19 cellular contexts compared by ENCODE assay signal in the genomic region with DNA sequence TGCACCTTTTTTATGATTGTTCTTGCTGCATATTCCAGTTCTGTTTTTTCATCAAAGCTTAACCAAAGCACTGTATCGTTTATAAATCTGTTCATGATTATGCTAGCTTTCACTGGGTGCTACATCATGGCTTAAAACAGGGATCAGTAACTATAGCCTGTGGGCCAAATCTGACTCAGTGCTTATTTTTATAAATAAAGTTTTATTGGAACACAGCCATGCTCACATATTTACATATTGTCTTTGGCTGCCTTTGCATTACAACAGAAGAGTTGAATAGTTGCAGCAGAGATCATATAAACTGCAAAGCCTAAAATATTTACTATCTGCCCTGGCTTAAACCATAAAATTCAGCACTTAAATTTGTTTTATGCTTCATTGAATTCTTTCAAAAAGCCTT.
A peak's percentile ranks its signal among the peaks of the same experiment; 100 is the strongest.
DNase-seq lines count a peak whose midpoint lies in the region; ATAC-seq, FAIRE-seq and TF ChIP-seq lines count a peak whose summit lies in the region.
"Had no signal": no experiment of that assay in that cellular context is flagged by ENCODE, and none has a peak within 500 bp of the region (broad histone marks: within the 10 kb centered on the region; RNA-seq: fewer than 3 reads in every experiment).

No MANE protein-coding gene starts in this region.

- in situ Hi-C loops in GM12878 (cut with MboI): no loop called here

- H3K27ac ChIP-seq in GM12878 (ENCODE audit: control insufficient read depth, insufficient read depth) (no peak overlapping the region), layer of hippocampus (ENCODE audit: low read depth, low read length) (peak overlapping the region; percentile 95)

- no peaks in the 10 kb centered on the region for H3K36me3 ChIP-seq in GM12878 (ENCODE audit: control insufficient read depth in 2 of 2, insufficient read depth in 2 of 2, low read length in 1 of 2)

- no peak overlapping the region for H3K4me2 ChIP-seq in GM12878 (ENCODE audit: control insufficient read depth, insufficient read depth)

- no peaks in the 10 kb centered on the region for H4K20me1 ChIP-seq in GM12878 (ENCODE audit: control insufficient read depth, insufficient read depth)

- no peak for TF ChIP-seq RAD21 in GM12878 (IDR thresholded peaks at IDR 0.05; ENCODE audit: insufficient read depth, low read depth, low read length)

- BruUV-seq in GM12878 (replicated peaks; lab: Mats Ljungman, UMichigan): no TSS peak

- DNase-seq in M059J (ENCODE audit: low read depth): peak; percentile 11
- no peak for DNase-seq in GM12878 (ENCODE audit: low read depth, low spot score)
- peak; percentile 52 for DNase-seq in fibroblast of gingiva (ENCODE audit: low read depth)
- DNase-seq in HEK293T (ENCODE audit: extremely low spot score): no peak
- no peak for DNase-seq in NCI-H1092 treated with DMSO at 0.1 percent for 48 hours (lab: John Stamatoyannopoulos, UW)
- DNase-seq: C1 segment of cervical spinal cord; Calu3; CD4-positive, alpha-beta T cell; DMS79 treated with DMSO at 0.1 percent for 48 hours; EL; GOT3; H9 had no signal

- H3K79me2 ChIP-seq in GM12878 (ENCODE audit: control insufficient read depth, insufficient read depth, low read length): no peaks in the 10 kb centered on the region

- no peak for TF ChIP-seq EP300 in GM12878 (IDR thresholded peaks at IDR 0.05; ENCODE audit: borderline replicate concordance in 1 of 2, control insufficient read depth in 1 of 2, low read depth in 2 of 2, low read length in 2 of 2)

- TF ChIP-seq CTCF in GM12878 (IDR thresholded peaks at IDR 0.05 in 2 of 3, conservative IDR thresholded peaks at IDR 0.05 in 1 of 3; ENCODE audit: control insufficient read depth in 2 of 3, extremely low read depth in 1 of 3, insufficient read depth in 1 of 3, low read depth in 3 of 3, low read length in 3 of 3): no peak

- RAD21 ChIA-PET in GM12878 (lab: Charles Lee; ENCODE audit: unreplicated experiment): no interaction called here

- H2AFZ ChIP-seq in GM12878 (ENCODE audit: control insufficient read depth, low read depth, low read length): no peak overlapping the region

- POLR2A ChIA-PET in GM12878 (lab: Charles Lee): no interaction called here
- POLR2A ChIA-PET in HEK293T (lab: Yijun Ruan, JAX): no interaction called here

- no peak overlapping the region for H3K9ac ChIP-seq in GM12878 (ENCODE audit: control insufficient read depth, insufficient read depth, low read length)

- no peak overlapping the region for H3K4me3 ChIP-seq in GM12878

- no peak for ATAC-seq in GM12878
- no peak for ATAC-seq in HG03097 (IDR thresholded peaks at IDR 0.05; ENCODE audit: low FRiP score, unreplicated experiment)
- no peak for ATAC-seq in HG03439 (IDR thresholded peaks at IDR 0.05; ENCODE audit: unreplicated experiment)

- WGBS in GM12878 (ENCODE audit: insufficient coverage, insufficient replicate concordance, low lambda C conversion rate, missing lambda C conversion rate): 39% methylated on average over 1 of the region's 1 CpG

- TF ChIP-seq POLR2A in GM12878 (IDR thresholded peaks at IDR 0.05; ENCODE audit: low read depth, low read length): no peak

- H3K27me3 ChIP-seq in GM12878 (replicated peaks in 1 of 2; ENCODE audit: control insufficient read depth in 2 of 2, insufficient read depth in 2 of 2, low read length in 1 of 2) (no peaks in the 10 kb centered on the region), layer of hippocampus (ENCODE audit: control insufficient read depth, insufficient read depth, low read length) (no peaks in the 10 kb centered on the region)

- no peaks in the 10 kb centered on the region for H3K9me3 ChIP-seq in GM12878 (replicated peaks; ENCODE audit: control insufficient read depth, insufficient read depth, low read length)

- SMC1A ChIA-PET in GM12878 (lab: Charles Lee; ENCODE audit: uncharacterized antibody, unreplicated experiment): no interaction called here

- FAIRE-seq in GM12878 (lab: Jason Lieb, UNC): no peak
- FAIRE-seq: A204.1, G401.6, GM12892, HTR-8/SVneo had no signal

- CTCF ChIA-PET in GM12878 (lab: Yijun Ruan, JAX): interaction anchor here (0.6 kb wide), 1 partner anchor 36 kb away, joined by 3 read pairs; no protein-coding TSS in a partner anchor
- CTCF ChIA-PET in HEK293T (lab: Yijun Ruan, JAX): no interaction called here

- no peaks in the 10 kb centered on the region for H3K4me1 ChIP-seq in GM12878 (ENCODE audit: control insufficient read depth, insufficient read depth, low read length)

- intact Hi-C loops in GM12878 (cut with micrococcal nuclease; ENCODE audit: unreplicated experiment): loop anchor here (10.0 kb wide), 1 partner anchor 122 kb away; no protein-coding TSS in a partner anchor

TF ChIP-seq in GM12878, 131 proteins besides CTCF, POLR2A, EP300 and RAD21:
- TF ChIP-seq CHD1 (IDR thresholded peaks at IDR 0.05; ENCODE audit: low read depth, low read length): no peak
- no peak for TF ChIP-seq IKZF1 (conservative IDR thresholded peaks at IDR 0.05)
- TF ChIP-seq ZBTB40 (IDR thresholded peaks at IDR 0.05; ENCODE audit: borderline replicate concordance): peak; percentile 58; the same call in 1 of the 2 replicates
- no peak for TF ChIP-seq STAT3 (IDR thresholded peaks at IDR 0.05; ENCODE audit: low read depth, low read length)
TF ChIP-seq in GM12878: peak in this region for 1.

TF ChIP-seq in HEK293T, 16 proteins besides CTCF, POLR2A, EP300 and RAD21:
- TF ChIP-seq PKNOX1 (IDR thresholded peaks at IDR 0.05) (no peak), LEF1 (IDR thresholded peaks at IDR 0.05; ENCODE audit: borderline replicate concordance) (no peak), FOXK2 (IDR thresholded peaks at IDR 0.05) (no peak), SUZ12 (IDR thresholded peaks at IDR 0.05) (no peak), BHLHE40 (IDR thresholded peaks at IDR 0.05; ENCODE audit: borderline replicate concordance) (no peak), ELF4 (IDR thresholded peaks at IDR 0.05) (no peak), ARNT (IDR thresholded peaks at IDR 0.05) (no peak), CTBP1 (IDR thresholded peaks at IDR 0.05; ENCODE audit: borderline replicate concordance) (no peak), TARDBP (IDR thresholded peaks at IDR 0.05) (no peak), HDGF (IDR thresholded peaks at IDR 0.05; ENCODE audit: borderline replicate concordance) (no peak), NFRKB (IDR thresholded peaks at IDR 0.05) (no peak)

Comparison
In these comparisons a context has a peak if more than half of its experiments do, and no peak if none do; other contexts are left out.
1. DNase-seq: peak in M059J (single experiment) and fibroblast of gingiva (single experiment); none in GM12878 (single experiment), HEK293T (single experiment) and NCI-H1092 treated with DMSO at 0.1 percent for 48 hours (single experiment).